Comparison of ENCODE assay signal across 9 cellular contexts in genomic region chr3:5095879-5096278, GRCh38.
DNase-seq lines count a peak whose midpoint lies in the region; ATAC-seq and TF ChIP-seq lines count a peak whose summit lies in the region.
"Had no signal": no experiment of that assay in that cellular context is flagged by ENCODE, and none has a peak within 500 bp of the region (broad histone marks: within the 10 kb centered on the region; RNA-seq: fewer than 3 reads in every experiment).

No MANE protein-coding gene starts in this region.

- H3K36me3 Mint-ChIP-seq in nephron progenitor cell (ENCODE audit: low read depth), result no peaks in the 10 kb centered on the region
- H3K36me3 Mint-ChIP-seq in stimulated activated memory B cell treated with anti-CD40 and anti-IgM and Interleukin-4, amounts not matched to agents 10 μg/mL and 1 μg/mL and 100 μg/mL, for 72 hours, result no peaks in the 10 kb centered on the region
- H3K36me3 Mint-ChIP-seq: CD4-positive, CD25-positive, alpha-beta regulatory T cell had no signal

- H3K27ac Mint-ChIP-seq in nephron progenitor cell, result no peak overlapping the region
- H3K27ac Mint-ChIP-seq in stimulated activated memory B cell treated with anti-CD40 and anti-IgM and Interleukin-4, amounts not matched to agents 10 μg/mL and 1 μg/mL and 100 μg/mL, for 72 hours, result no peak overlapping the region
- H3K27ac Mint-ChIP-seq: CD4-positive, CD25-positive, alpha-beta regulatory T cell had no signal

- no peak for ATAC-seq in HG02571 (IDR thresholded peaks at IDR 0.05; ENCODE audit: unreplicated experiment)
- no peak for ATAC-seq in stimulated activated memory B cell treated with anti-CD40 and anti-IgM and Interleukin-4, amounts not matched to agents 10 μg/mL and 1 μg/mL and 100 μg/mL, for 72 hours

- TF ChIP-seq CTCF in nephron progenitor cell (IDR thresholded peaks at IDR 0.05) (peak; percentile 43), GM13977 (IDR thresholded peaks at IDR 0.05; ENCODE audit: extremely low read depth, insufficient read depth, missing control alignments) (no peak)

- DNase-seq in stimulated activated CD4-positive, alpha-beta T cell treated with anti-CD3 and anti-CD28 coated beads, Interleukin-1b, Interleukin-23, amount 100 ng/mL, for 48 hours, result peak; percentile 9
- DNase-seq in stimulated activated CD4-positive, alpha-beta T cell treated with anti-CD3 and anti-CD28 coated beads, Interleukin-4, amount 100 ng/mL, for 1 hour, result no peak
- DNase-seq in germinal center (ENCODE audit: low spot score) (peak; percentile 8), nephron progenitor cell (peak; percentile 82), GM13977 (ENCODE audit: low spot score) (no peak), COLO668 (lab: John Stamatoyannopoulos, UW; ENCODE audit: unreplicated experiment) (no peak)
- DNase-seq: CD4-positive, CD25-positive, alpha-beta regulatory T cell had no signal

- H3K27me3 Mint-ChIP-seq in nephron progenitor cell (ENCODE audit: low read depth, poor library complexity), result peaks cover 79% of the 10 kb centered on the region
- peaks cover 42% of the 10 kb centered on the region for H3K27me3 Mint-ChIP-seq in stimulated activated memory B cell treated with anti-CD40 and anti-IgM and Interleukin-4, amounts not matched to agents 10 μg/mL and 1 μg/mL and 100 μg/mL, for 72 hours

- no peaks in the 10 kb centered on the region for H3K9me3 Mint-ChIP-seq in nephron progenitor cell
- no peaks in the 10 kb centered on the region for H3K9me3 Mint-ChIP-seq in stimulated activated memory B cell treated with anti-CD40 and anti-IgM and Interleukin-4, amounts not matched to agents 10 μg/mL and 1 μg/mL and 100 μg/mL, for 72 hours
- H3K9me3 Mint-ChIP-seq: CD4-positive, CD25-positive, alpha-beta regulatory T cell had no signal

- peaks cover 12% of the 10 kb centered on the region for H3K4me1 Mint-ChIP-seq in nephron progenitor cell
- peaks cover 5% of the 10 kb centered on the region for H3K4me1 Mint-ChIP-seq in stimulated activated memory B cell treated with anti-CD40 and anti-IgM and Interleukin-4, amounts not matched to agents 10 μg/mL and 1 μg/mL and 100 μg/mL, for 72 hours

- in situ Hi-C loops in GM13977 (cut with MboI; ENCODE audit: low pct_unique_long_range_greater_than_20kb, low sequenced_read_pairs, unreplicated experiment), result no loop called here

- peak overlapping the region; percentile 73 for H3K4me3 Mint-ChIP-seq in nephron progenitor cell
- H3K4me3 Mint-ChIP-seq in stimulated activated memory B cell treated with anti-CD40 and anti-IgM and Interleukin-4, amounts not matched to agents 10 μg/mL and 1 μg/mL and 100 μg/mL, for 72 hours, result no peak overlapping the region
- H3K4me3 Mint-ChIP-seq: CD4-positive, CD25-positive, alpha-beta regulatory T cell had no signal

Comparison
In these comparisons a context has a peak if more than half of its experiments do, and no peak if none do; other contexts are left out.
1. DNase-seq: peak in stimulated activated CD4-positive, alpha-beta T cell treated with anti-CD3 and anti-CD28 coated beads, Interleukin-1b, Interleukin-23, amount 100 ng/mL, for 48 hours (single experiment), germinal center (single experiment) and nephron progenitor cell (single experiment); none in stimulated activated CD4-positive, alpha-beta T cell treated with anti-CD3 and anti-CD28 coated beads, Interleukin-4, amount 100 ng/mL, for 1 hour (single experiment), GM13977 (single experiment) and COLO668 (single experiment).